In the genomic region with DNA sequence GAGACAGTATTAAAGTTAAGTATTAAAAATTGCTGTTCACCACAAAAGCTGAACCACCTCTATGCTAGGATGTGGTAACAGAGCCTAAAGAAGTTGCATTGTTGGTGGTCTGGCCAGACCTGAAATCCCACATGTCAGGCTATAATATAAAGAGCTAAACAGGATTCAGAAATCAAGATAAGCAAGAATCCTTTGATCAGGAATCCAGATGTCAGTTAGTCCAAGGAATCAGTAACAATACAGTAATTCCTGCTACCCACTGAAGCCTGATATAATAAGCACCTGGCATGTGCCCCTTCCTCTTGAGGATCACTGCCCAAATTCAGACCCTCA, we compare ENCODE assay signal across 18 cellular contexts. TPM values are rescaled to one million over a fixed set of nuclear protein-coding genes. Genes with fewer than 3 reads are reported as not detected.
A peak's percentile ranks its signal among the peaks of the same experiment; 100 is the strongest.
DNase-seq lines count a peak whose midpoint lies in the region; ATAC-seq and TF ChIP-seq lines count a peak whose summit lies in the region.
"Had no signal": no experiment of that assay in that cellular context is flagged by ENCODE, and none has a peak within 500 bp of the region (broad histone marks: within the 10 kb centered on the region; RNA-seq: fewer than 3 reads in every experiment).

No MANE protein-coding gene starts in this region.

- H3K79me1 ChIP-seq in mesendoderm (ENCODE audit: low read length), result peaks cover 8% of the 10 kb centered on the region

- no peak overlapping the region for H4K8ac ChIP-seq in mesendoderm (ENCODE audit: low read depth, low read length)

- peak overlapping the region; percentile 52 for H3K56ac ChIP-seq in mesendoderm (ENCODE audit: low read length)

- H3K27ac Mint-ChIP-seq in osteocyte (ENCODE audit: unreplicated experiment), result no peak overlapping the region
- H3K27ac Mint-ChIP-seq: CD14-positive monocyte had no signal

- H3K36me3 Mint-ChIP-seq in osteocyte (ENCODE audit: unreplicated experiment), result no peaks in the 10 kb centered on the region
- H3K36me3 Mint-ChIP-seq: CD14-positive monocyte, IgD-negative memory B cell had no signal

- H3K4me1 Mint-ChIP-seq in osteocyte (ENCODE audit: unreplicated experiment), result peaks cover 17% of the 10 kb centered on the region

- H3K27me3 ChIP-seq in DND-41 (ENCODE audit: insufficient read depth, low read length, poor library complexity) (no peaks in the 10 kb centered on the region), mesendoderm (ENCODE audit: insufficient read depth, low read length, poor library complexity) (no peaks in the 10 kb centered on the region)
- H3K27me3 ChIP-seq: Peyer's patch had no signal

- no peak overlapping the region for H2BK15ac ChIP-seq in mesendoderm (replicated peaks; ENCODE audit: low read depth)

- TF ChIP-seq CTCF in DND-41 (IDR thresholded peaks at IDR 0.05; ENCODE audit: borderline replicate concordance, extremely low read depth, low read length, poor library complexity, severe bottlenecking) (no peak), VCaP (conservative IDR thresholded peaks at IDR 0.05) (no peak), osteocyte (IDR thresholded peaks at IDR 0.05) (no peak)

- H3K4me2 ChIP-seq in DND-41 (ENCODE audit: insufficient read depth, low read length) (no peak overlapping the region), mesendoderm (ENCODE audit: low read length) (no peak overlapping the region)

- H3K9me3 ChIP-seq in DND-41 (ENCODE audit: insufficient read depth, low read length, severe bottlenecking), result no peaks in the 10 kb centered on the region
- H3K9me3 ChIP-seq: A549, Peyer's patch had no signal

- ATAC-seq in DND-41 (ENCODE audit: insufficient read depth, low read depth), result peak; percentile 93
- ATAC-seq: A549 had no signal

- peak overlapping the region; percentile 87 for H2AK5ac ChIP-seq in mesendoderm (ENCODE audit: low read length)

- no peaks in the 10 kb centered on the region for H3K36me3 ChIP-seq in DND-41 (ENCODE audit: insufficient read depth, low read length)
- no peaks in the 10 kb centered on the region for H3K36me3 ChIP-seq in mesendoderm (ENCODE audit: control insufficient read depth, insufficient read depth, low read length)
- H3K36me3 ChIP-seq: Peyer's patch had no signal

- no peak overlapping the region for H3K23ac ChIP-seq in mesendoderm (ENCODE audit: low read length)

- no peak overlapping the region; the same call in 1 of the 2 replicates for H3K27ac ChIP-seq in DND-41 (ENCODE audit: low read length)
- H3K27ac ChIP-seq in VCaP, result peak overlapping the region; percentile 81
- H3K27ac ChIP-seq in mesendoderm (ENCODE audit: low read depth, low read length), result no peak overlapping the region
- H3K27ac ChIP-seq: A549, Peyer's patch had no signal

- no peaks in the 10 kb centered on the region for H3K27me3 Mint-ChIP-seq in osteocyte (ENCODE audit: unreplicated experiment)
- H3K27me3 Mint-ChIP-seq: IgD-negative memory B cell had no signal

- no peaks in the 10 kb centered on the region for H3K9me3 Mint-ChIP-seq in osteocyte (ENCODE audit: unreplicated experiment)
- H3K9me3 Mint-ChIP-seq: CD14-positive monocyte, IgD-negative memory B cell had no signal

- H3K18ac ChIP-seq in mesendoderm (ENCODE audit: low read length), result peak overlapping the region; percentile 32

- peak overlapping the region; percentile 55 for H3K4ac ChIP-seq in mesendoderm (ENCODE audit: low read depth, low read length)

- H2BK5ac ChIP-seq in mesendoderm (ENCODE audit: low read length), result no peak overlapping the region

- peaks cover 23% of the 10 kb centered on the region for H3K4me1 ChIP-seq in DND-41 (ENCODE audit: insufficient read depth, low read length)
- peaks cover 23% of the 10 kb centered on the region for H3K4me1 ChIP-seq in mesendoderm (ENCODE audit: control insufficient read depth, low read depth, low read length)
- H3K4me1 ChIP-seq: Peyer's patch had no signal

- H4K20me1 ChIP-seq in DND-41 (ENCODE audit: insufficient read depth, low read length), result peaks cover 24% of the 10 kb centered on the region; the same call in 1 of the 2 replicates

- H2AFZ ChIP-seq in DND-41 (ENCODE audit: low read depth, low read length), result no peak overlapping the region

- DNase-seq in DND-41 (peak; percentile 43), mesendoderm (no peak), CD1c-positive myeloid dendritic cell (ENCODE audit: extremely low spot score) (no peak), amniotic stem cell (lab: John Stamatoyannopoulos, UW) (no peak), osteocyte (ENCODE audit: extremely low spot score, unreplicated experiment) (no peak), mesenteric fat pad (ENCODE audit: low spot score) (no peak)
- peak; percentile 69 for DNase-seq in Jurkat, Clone E6-1 (ENCODE audit: low read depth, low spot score)
- DNase-seq: COR-L47, DMS153, MV-4-11, NCI-H1417, NCI-H187 treated with DMSO at 0.1 percent for 48 hours, Peyer's patch, Right ventricle myocardium superior had no signal

- H3K79me2 ChIP-seq in DND-41 (ENCODE audit: insufficient read depth, low read length) (peaks cover 32% of the 10 kb centered on the region; the same call in 1 of the 2 replicates), mesendoderm (ENCODE audit: control insufficient read depth, insufficient read depth, low read length) (peaks cover 11% of the 10 kb centered on the region)

- H3K4me3 ChIP-seq in DND-41 (ENCODE audit: low read depth in 1 of 2, low read length in 2 of 2) (no peak overlapping the region), mesendoderm (ENCODE audit: low read length) (no peak overlapping the region)
- no peak overlapping the region for H3K4me3 ChIP-seq in Jurkat, Clone E6-1 (ENCODE audit: low read length)
- H3K4me3 ChIP-seq: A549, Peyer's patch had no signal

- no peak overlapping the region for H4K5ac ChIP-seq in mesendoderm (ENCODE audit: low read length)

- H2BK120ac ChIP-seq in mesendoderm (ENCODE audit: low read depth, low read length), result no peak overlapping the region

- H3K4me3 Mint-ChIP-seq in osteocyte (ENCODE audit: unreplicated experiment), result no peak overlapping the region
- H3K4me3 Mint-ChIP-seq: CD14-positive monocyte, IgD-negative memory B cell had no signal

- no peak overlapping the region for H3K9ac ChIP-seq in DND-41 (ENCODE audit: low read depth, low read length)
- H3K9ac ChIP-seq in mesendoderm (ENCODE audit: low read length), result peak overlapping the region; percentile 28

RNA-seq across cellular contexts. Expression of gene ZNF277, which starts 48.9 kb away (rescaled TPM):
- 29.8 TPM for polyA plus RNA-seq in Jurkat, Clone E6-1 (2012; ENCODE audit: insufficient read depth, insufficient read length)
- 12.9 TPM for polyA plus RNA-seq in mesendoderm (2013, experiment 1 of 2)
- polyA plus RNA-seq in mesendoderm (2013, experiment 2 of 2), result 11.7 TPM
- total RNA-seq in osteocyte (28.1 and 32.0 TPM in 2 replicates), mesenteric fat pad (10.6 TPM)

RNA-seq across cellular contexts. Expression of gene DOCK4, which starts 49.2 kb away (rescaled TPM):
- 3.7 TPM for polyA plus RNA-seq in Jurkat, Clone E6-1 (2012; ENCODE audit: insufficient read depth, insufficient read length)
- 10.0 TPM for polyA plus RNA-seq in mesendoderm (2013, experiment 1 of 2)
- polyA plus RNA-seq in mesendoderm (2013, experiment 2 of 2), result 11.5 TPM
- total RNA-seq in osteocyte (44.1 and 44.9 TPM in 2 replicates), mesenteric fat pad (40.9 TPM)
- polyA plus RNA-seq: IgD-negative memory B cell had no signal

Comparison
In these comparisons a context has a peak if more than half of its experiments do, and no peak if none do; other contexts are left out.
1. DNase-seq: peak in DND-41 (single experiment) and Jurkat, Clone E6-1 (single experiment); none in mesendoderm (single experiment), CD1c-positive myeloid dendritic cell (single experiment), amniotic stem cell (single experiment), osteocyte (single experiment) and mesenteric fat pad (single experiment).